ENCODE assay signal across 8 cellular contexts in genomic region chr2:232838406-232838874, GRCh38. TPM values are rescaled to one million over a fixed set of nuclear protein-coding genes. Genes with fewer than 3 reads are reported as not detected.
DNase-seq lines count a peak whose midpoint lies in the region; TF ChIP-seq lines count a peak whose summit lies in the region.

No MANE protein-coding gene starts in this region.

- peak overlapping the region; percentile 0; the same call in 1 of the 2 replicates for H3K4me3 ChIP-seq in Jurkat, Clone E6-1 (ENCODE audit: low read length)
- no peak overlapping the region for H3K4me3 ChIP-seq in epithelial cell of esophagus (ENCODE audit: low read length)

- TF ChIP-seq CTCF in epithelial cell of esophagus (IDR thresholded peaks at IDR 0.05; ENCODE audit: insufficient read depth, low read depth, low read length, missing control alignments): no peak

- peak; percentile 69 for DNase-seq in DMS53 (lab: John Stamatoyannopoulos, UW)
- no peak for DNase-seq in DMS53 treated with DMSO at 0.1 percent for 48 hours (lab: John Stamatoyannopoulos, UW; ENCODE audit: unreplicated experiment)
- peak; percentile 71 for DNase-seq in Jurkat, Clone E6-1 (ENCODE audit: low read depth, low spot score)
- peak; percentile 66 to 68 for DNase-seq in activated CD4-positive, alpha-beta T cell treated with anti-CD3 and anti-CD28 coated beads for 4 hours
- DNase-seq in epithelial cell of esophagus (ENCODE audit: low read depth): peak; percentile 24
- DNase-seq in stimulated activated CD8-positive, alpha-beta memory T cell treated with anti-CD3 and anti-CD28 coated beads, Interleukin-15, amount 100 ng/mL, for 1 hour (ENCODE audit: low read depth): peak; percentile 29
- DNase-seq in iPS-NIHi11 (ENCODE audit: low spot score): no peak
- no peak for DNase-seq in DMS153 (lab: John Stamatoyannopoulos, UW)

RNA-seq across cellular contexts. Expression of gene SNORC, which starts 31.6 kb away (rescaled TPM):
- polyA plus RNA-seq in Jurkat, Clone E6-1 (2012; ENCODE audit: insufficient read depth, insufficient read length): 3.8 TPM

Comparison
In these comparisons a context has a peak if more than half of its experiments do, and no peak if none do; other contexts are left out.
1. DNase-seq: peak in DMS53 (single experiment), Jurkat, Clone E6-1 (single experiment), activated CD4-positive, alpha-beta T cell treated with anti-CD3 and anti-CD28 coated beads for 4 hours (2 of 2), epithelial cell of esophagus (single experiment) and stimulated activated CD8-positive, alpha-beta memory T cell treated with anti-CD3 and anti-CD28 coated beads, Interleukin-15, amount 100 ng/mL, for 1 hour (single experiment); none in DMS53 treated with DMSO at 0.1 percent for 48 hours (single experiment), iPS-NIHi11 (single experiment) and DMS153 (single experiment).